8 cellular contexts compared by ENCODE assay signal in the genomic region with DNA sequence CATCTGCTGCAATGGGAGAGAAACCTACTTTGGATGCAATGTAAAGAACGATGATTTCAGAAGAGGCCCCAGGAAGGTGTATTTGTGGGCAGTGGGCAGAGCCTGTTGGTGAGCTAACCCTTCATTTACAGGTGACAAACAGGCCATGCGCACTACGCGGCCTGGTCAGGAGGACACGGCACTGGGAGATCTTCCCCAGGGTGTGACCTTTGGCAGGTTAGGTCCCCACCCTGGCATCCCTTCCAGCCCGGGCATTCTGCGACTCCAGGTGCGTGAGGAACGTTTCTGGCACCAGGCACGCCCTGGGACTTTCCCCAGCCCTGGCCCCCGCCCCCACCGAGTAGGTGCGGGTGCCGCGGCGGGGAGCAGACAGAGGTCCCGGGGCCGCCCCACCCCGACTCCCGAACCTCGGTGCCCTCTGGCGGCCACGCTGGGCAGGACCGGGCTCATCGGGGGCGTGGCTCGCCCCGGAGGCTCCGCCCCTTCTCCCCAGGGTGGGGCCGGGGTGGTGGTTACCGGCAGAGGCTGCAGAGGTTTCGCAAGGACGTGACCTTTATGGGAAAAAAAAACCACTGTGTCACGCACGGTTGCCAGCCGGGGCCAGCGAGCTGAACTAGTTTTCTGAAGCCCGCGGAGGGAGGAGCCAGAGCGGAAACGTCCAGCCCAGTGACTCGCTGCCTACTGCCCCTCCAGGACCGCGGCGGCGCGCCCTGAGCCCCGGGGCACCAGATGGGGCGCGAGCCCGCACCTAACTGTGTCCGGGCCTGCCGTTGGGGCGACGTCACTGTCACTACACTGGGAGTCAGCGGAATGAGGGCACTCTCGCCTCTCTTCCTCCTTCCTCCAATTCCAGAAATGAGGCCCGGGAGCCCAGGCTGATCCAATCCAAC. TPM values are rescaled to one million over a fixed set of nuclear protein-coding genes. Genes with fewer than 3 reads are reported as not detected.
DNase-seq lines count a peak whose midpoint lies in the region; ATAC-seq and TF ChIP-seq lines count a peak whose summit lies in the region.

No MANE protein-coding gene starts in this region.

- H3K4me1 Mint-ChIP-seq in CD8-positive, alpha-beta memory T cell: peaks cover 7 to 11% (median 8%) of the 10 kb centered on the region in 3 donors

- CTCF ChIA-PET in CD8-positive, alpha-beta memory T cell (lab: Charles Lee): interaction anchor here (1.1 kb wide), 1 partner anchor 134 kb away, joined by 3 read pairs; no protein-coding TSS in a partner anchor

- TF ChIP-seq CTCF in ovary (IDR thresholded peaks at IDR 0.05): peak; percentile 26 to 57 (median 43)

- peak overlapping the region; percentile 56 to 91 (median 78) for H3K27ac Mint-ChIP-seq in CD8-positive, alpha-beta memory T cell

- H3K27me3 Mint-ChIP-seq in CD8-positive, alpha-beta memory T cell: no peaks in the 10 kb centered on the region

- peak overlapping the region; percentile 53 for H3K4me3 ChIP-seq in CD8-positive, alpha-beta memory T cell (ENCODE audit: low read length)
- peak overlapping the region; percentile 29 for H3K4me3 ChIP-seq in ovary
- H3K4me3 ChIP-seq in thymus (ENCODE audit: low read length): peak overlapping the region; percentile 46

- ATAC-seq in GM19351 (IDR thresholded peaks at IDR 0.05; ENCODE audit: unreplicated experiment) (peak; percentile 81), HG03469 (IDR thresholded peaks at IDR 0.05; ENCODE audit: unreplicated experiment) (peak; percentile 69)

- H3K36me3 ChIP-seq in CD8-positive, alpha-beta memory T cell (ENCODE audit: insufficient read depth, low read length): no peaks in the 10 kb centered on the region
- H3K36me3 ChIP-seq in ovary (no peaks in the 10 kb centered on the region), thymus (ENCODE audit: control insufficient read depth, insufficient read depth) (no peaks in the 10 kb centered on the region)

- no peaks in the 10 kb centered on the region for H3K9me3 ChIP-seq in CD8-positive, alpha-beta memory T cell (ENCODE audit: low read length)
- H3K9me3 ChIP-seq in ovary (no peaks in the 10 kb centered on the region), thymus (ENCODE audit: control insufficient read depth) (no peaks in the 10 kb centered on the region)

- no peak for TF ChIP-seq POLR2A in ovary (IDR thresholded peaks at IDR 0.05)

- peak overlapping the region; percentile 58 to 79 (median 69) for H3K4me3 Mint-ChIP-seq in CD8-positive, alpha-beta memory T cell

- TF ChIP-seq EP300 in ovary (IDR thresholded peaks at IDR 0.05): peak; percentile 56

- POLR2A ChIA-PET in CD8-positive, alpha-beta memory T cell (lab: Charles Lee): interaction anchor here (0.6 kb wide), 1 partner anchor 59 kb away, joined by 3 read pairs; no protein-coding TSS in a partner anchor

- no peaks in the 10 kb centered on the region for H3K9me3 Mint-ChIP-seq in CD8-positive, alpha-beta memory T cell

- peaks cover 6% of the 10 kb centered on the region for H3K4me1 ChIP-seq in CD8-positive, alpha-beta memory T cell (ENCODE audit: insufficient read depth, low read length)
- H3K4me1 ChIP-seq in ovary (ENCODE audit: insufficient read depth) (no peaks in the 10 kb centered on the region), thymus (ENCODE audit: control insufficient read depth, insufficient read depth, low read length) (peaks cover 3% of the 10 kb centered on the region)

- WGBS in ovary, 3 donors: 14 to 33% (median 23%) methylated on average over 46 to 58 of the region's 58 CpGs
- WGBS in thymus: 7% methylated on average over 58 of the region's 58 CpGs

- peak; percentile 69 to 88 (median 85) for DNase-seq in CD8-positive, alpha-beta memory T cell
- peak; percentile 94 for DNase-seq in RPMI8226
- DNase-seq in activated gamma-delta T cell treated with anti-CD3 and anti-CD28 coated beads, Interleukin-2, amount 50 U/mL, for 16 hours (ENCODE audit: low read depth): peak; percentile 73
- peak; percentile 87 for DNase-seq in germinal center (ENCODE audit: low spot score)
- peak; percentile 76 to 86 (median 81) for DNase-seq in ovary

- peak overlapping the region; percentile 2 for H3K27ac ChIP-seq in CD8-positive, alpha-beta memory T cell (ENCODE audit: low read depth, low read length)
- H3K27ac ChIP-seq in ovary (no peak overlapping the region), thymus (ENCODE audit: low read depth) (peak overlapping the region; percentile 60)

- intact Hi-C loops in ovary (cut with DNase I): loop anchor here in 1 of 4 donors (5.0 kb wide), 1 partner anchor 105 kb away; no protein-coding TSS in a partner anchor

- H3K36me3 Mint-ChIP-seq in CD8-positive, alpha-beta memory T cell: no peaks in the 10 kb centered on the region

- H3K27me3 ChIP-seq in CD8-positive, alpha-beta memory T cell (ENCODE audit: insufficient read depth, low read length, poor library complexity, severe bottlenecking): no peaks in the 10 kb centered on the region
- H3K27me3 ChIP-seq in ovary: no peaks in the 10 kb centered on the region
- H3K27me3 ChIP-seq in thymus (ENCODE audit: control insufficient read depth, insufficient read depth): no peaks in the 10 kb centered on the region

RNA-seq across cellular contexts. Expression of a gene that starts 5.0 kb away (rescaled TPM):
- total RNA-seq in CD8-positive, alpha-beta memory T cell: not detected
- not detected for polyA plus RNA-seq in CD8-positive, alpha-beta memory T cell
- total RNA-seq in ovary: not detected
- polyA plus RNA-seq in ovary (not detected), thymus (0.02 TPM)

Comparison
In these comparisons a context has a peak if more than half of its experiments do, and no peak if none do; other contexts are left out.
1. H3K27ac ChIP-seq: peak in CD8-positive, alpha-beta memory T cell (single experiment) and thymus (single experiment); none in ovary (0 of 2).
2. Peak in every context shown above with its lines, with median percentiles within 50 percentile points of each other: DNase-seq and H3K4me3 ChIP-seq.